Comparison of ENCODE assay signal across 31 cellular contexts in genomic region chr2:118588826-118589225, GRCh38.
"Had no signal": no experiment of that assay in that cellular context is flagged by ENCODE, and none has a peak within 500 bp of the region (broad histone marks: within the 10 kb centered on the region; RNA-seq: fewer than 3 reads in every experiment).

No MANE protein-coding gene starts in this region.

- DNase-seq: activated B cell treated with CpG ODN at 0.5 μM for 24 hours; activated CD4-positive, alpha-beta memory T cell treated with anti-CD3 and anti-CD28 coated beads for 36 hours; activated CD4-positive, alpha-beta T cell treated with anti-CD3 and anti-CD28 coated beads for 4 hours; activated CD4-positive, alpha-beta T cell treated with anti-CD3 and anti-CD28 coated beads, Interleukin-2, amount 10 ng/mL, durations not matched to agents 24 days and 14 days; activated CD4-positive, alpha-beta T cell treated with anti-CD3 and anti-CD28 coated beads, Interleukin-2, amount 50 U/mL, for 1 hour; activated CD4-positive, alpha-beta T cell treated with anti-CD3 and anti-CD28 coated beads, Interleukin-2, amount 50 U/mL, for 4 hours; activated CD4-positive, CD25-positive, alpha-beta regulatory T cell treated with anti-CD3 and anti-CD28 coated beads, Interleukin-2, amount 50 U/mL, for 72 hours; activated CD8-positive, alpha-beta memory T cell treated with anti-CD3 and anti-CD28 coated beads, Interleukin-2, amount 50 U/mL, for 4 hours; activated CD8-positive, alpha-beta T cell treated with anti-CD3 and anti-CD28 coated beads for 36 hours; activated effector memory CD4-positive, alpha-beta T cell treated with anti-CD3 and anti-CD28 coated beads, Interleukin-2, amount 50 U/mL, for 16 hours; activated gamma-delta T cell treated with Interleukin-2 at 50 U/mL for 16 hours; activated naive CD4-positive, alpha-beta T cell; activated naive CD4-positive, alpha-beta T cell treated with anti-CD3 and anti-CD28 coated beads for 36 hours; activated naive CD4-positive, alpha-beta T cell treated with anti-CD3 and anti-CD28 coated beads, Interleukin-2, amount 50 U/mL, for 16 hours; activated naive CD8-positive, alpha-beta T cell treated with anti-CD3 and anti-CD28 coated beads for 36 hours; activated T-cell treated with anti-CD3 and anti-CD28 coated beads for 4 hours; activated T-cell treated with anti-CD3 and anti-CD28 coated beads, Interleukin-2, amount 50 U/mL, for 1 hour; activated T-cell treated with anti-CD3 and anti-CD28 coated beads, Interleukin-2, amount 50 U/mL, for 4 hours; activated T-cell treated with anti-CD3 and anti-CD28 coated beads, Interleukin-2, amount 50 U/mL, for 72 hours; adrenal gland; amniotic stem cell; aorta; body of pancreas; caudate nucleus; cerebellar nuclear complex; T-helper 2 cell; T-helper 9 cell had no signal

- H3K4me3 ChIP-seq: adrenal gland, body of pancreas, cardiac muscle cell had no signal

- H3K27me3 ChIP-seq: adrenal gland, body of pancreas, cardiac muscle cell had no signal

- H3K4me1 ChIP-seq: adrenal gland, body of pancreas had no signal

- ATAC-seq: activated CD8-positive, alpha-beta T cell treated with anti-CD3 and anti-CD28 coated beads for 36 hours; activated naive CD4-positive, alpha-beta T cell treated with anti-CD3 and anti-CD28 coated beads, Interleukin-2, amount 50 U/mL, for 72 hours; activated T-cell treated with anti-CD3 and anti-CD28 coated beads, Interleukin-2, amount 50 U/mL, for 4 hours; activated T-cell treated with anti-CD3 and anti-CD28 coated beads, Interleukin-2, amount 50 U/mL, for 72 hours; activated T-helper 17 cell treated with anti-CD3 and anti-CD28 coated beads, Interleukin-2, amount 50 U/mL, for 72 hours; body of pancreas had no signal

- H3K27ac ChIP-seq: adrenal gland, body of pancreas, cardiac muscle cell, VCaP had no signal

- H3K9me3 ChIP-seq: adrenal gland, body of pancreas had no signal

- H3K36me3 ChIP-seq: adrenal gland, cardiac muscle cell had no signal
